In the genomic region with DNA sequence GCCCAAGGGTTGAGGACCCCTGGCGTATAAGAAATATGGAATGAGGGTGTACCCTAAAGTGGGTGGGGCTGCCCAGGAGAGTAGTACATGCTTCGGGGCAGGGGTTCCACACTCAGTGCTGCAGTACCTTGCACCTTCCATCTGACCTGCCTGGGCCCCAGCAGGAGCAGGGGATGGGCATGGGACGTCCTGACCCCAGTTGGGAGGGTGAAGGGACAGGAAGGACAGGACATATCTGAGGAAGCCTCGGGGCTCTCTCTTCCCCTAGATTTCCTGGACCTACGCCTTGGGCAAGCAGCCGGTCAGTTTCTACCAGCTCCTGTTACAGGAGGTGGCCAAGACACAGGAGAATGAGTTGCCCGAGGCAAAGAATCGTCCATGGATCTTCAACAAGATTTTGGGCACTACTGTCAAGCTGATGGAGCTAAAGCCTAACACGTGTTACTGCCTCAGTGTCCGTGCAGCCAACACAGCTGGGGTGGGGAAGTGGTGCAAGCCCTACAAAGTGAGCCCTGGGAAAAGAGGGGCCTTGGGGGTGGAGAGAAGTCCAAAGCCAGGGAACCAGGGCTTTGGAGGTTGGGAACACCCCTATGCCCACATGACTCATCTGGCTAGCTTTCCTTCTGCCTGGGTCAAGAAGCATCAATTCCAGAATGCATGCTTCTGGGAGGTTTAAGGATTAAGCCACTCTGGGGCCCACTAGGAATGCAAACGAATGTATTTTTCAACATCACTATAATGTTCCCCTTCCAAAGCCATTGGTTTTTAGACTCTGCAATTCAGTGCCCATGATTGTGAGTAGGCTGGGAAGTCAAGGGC, we compare ENCODE assay signal across 1 cellular context.
TF ChIP-seq lines count a peak whose summit lies in the region.

No MANE protein-coding gene starts in this region.

TF ChIP-seq in IMR-90, 13 proteins besides CTCF, POLR2A, EP300 and RAD21 (continued from another document):
- TF ChIP-seq, protein P1, sequence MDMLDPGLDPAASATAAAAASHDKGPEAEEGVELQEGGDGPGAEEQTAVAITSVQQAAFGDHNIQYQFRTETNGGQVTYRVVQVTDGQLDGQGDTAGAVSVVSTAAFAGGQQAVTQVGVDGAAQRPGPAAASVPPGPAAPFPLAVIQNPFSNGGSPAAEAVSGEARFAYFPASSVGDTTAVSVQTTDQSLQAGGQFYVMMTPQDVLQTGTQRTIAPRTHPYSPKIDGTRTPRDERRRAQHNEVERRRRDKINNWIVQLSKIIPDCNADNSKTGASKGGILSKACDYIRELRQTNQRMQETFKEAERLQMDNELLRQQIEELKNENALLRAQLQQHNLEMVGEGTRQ (IDR thresholded peaks at IDR 0.05; ENCODE audit: low read depth, low read length), result no peak
- TF ChIP-seq RCOR1 (IDR thresholded peaks at IDR 0.05; ENCODE audit: insufficient replicate concordance, low read length) (no peak), NFE2L2 (IDR thresholded peaks at IDR 0.05; ENCODE audit: low read depth, low read length) (no peak)
TF ChIP-seq in IMR-90: peak in this region for 0.
